ENCODE assay signal across 12 cellular contexts in genomic region chr1:226436855-226437491, GRCh38. TPM values are rescaled to one million over a fixed set of nuclear protein-coding genes. Genes with fewer than 3 reads are reported as not detected.
DNase-seq lines count a peak whose midpoint lies in the region; ATAC-seq and FAIRE-seq lines count a peak whose summit lies in the region.
"Had no signal": no experiment of that assay in that cellular context is flagged by ENCODE, and none has a peak within 500 bp of the region (broad histone marks: within the 10 kb centered on the region; RNA-seq: fewer than 3 reads in every experiment).

No MANE protein-coding gene starts in this region.

- no peaks in the 10 kb centered on the region for H3K27me3 ChIP-seq in Karpas-422 (ENCODE audit: low read length)
- H3K27me3 ChIP-seq: BE2C, breast epithelium had no signal

- no peak overlapping the region for H2AFZ ChIP-seq in Karpas-422 (ENCODE audit: low read length)

- H3K27ac ChIP-seq in Karpas-422 (ENCODE audit: low read length): peak overlapping the region; percentile 91
- H3K27ac ChIP-seq: breast epithelium, esophagus muscularis mucosa had no signal

- DNase-seq in DMS153 treated with DMSO at 0.1 percent for 48 hours (lab: John Stamatoyannopoulos, UW; ENCODE audit: unreplicated experiment): peak; percentile 80
- peak; percentile 97 for DNase-seq in Karpas-422
- peak; percentile 65 for DNase-seq in NCI-H524 treated with DMSO at 0.1 percent for 48 hours (lab: John Stamatoyannopoulos, UW)
- peak; percentile 86 for DNase-seq in germinal center (ENCODE audit: low spot score)
- no peak for DNase-seq in RCC 7860 (ENCODE audit: low spot score)
- DNase-seq in stimulated activated CD4-positive, alpha-beta T cell treated with anti-CD3 and anti-CD28 coated beads, Interleukin-1b, Interleukin-23, amount 100 ng/mL, for 48 hours: no peak
- DNase-seq: activated T-cell treated with anti-CD3 and anti-CD28 coated beads, Interleukin-2, amount 50 U/mL, for 1 hour; BE2C had no signal

- H3K9ac ChIP-seq in Karpas-422 (ENCODE audit: low read length): peak overlapping the region; percentile 65

- peak overlapping the region; percentile 37 for H3K4me3 ChIP-seq in Karpas-422 (ENCODE audit: low read length)
- H3K4me3 ChIP-seq: breast epithelium, esophagus muscularis mucosa had no signal

- ATAC-seq in GM18498 (IDR thresholded peaks at IDR 0.05; ENCODE audit: unreplicated experiment): no peak
- ATAC-seq in GM21825 (IDR thresholded peaks at IDR 0.05; ENCODE audit: unreplicated experiment): no peak

- H3K9me2 ChIP-seq in Karpas-422 (replicated peaks; ENCODE audit: insufficient read depth, low read length): no peaks in the 10 kb centered on the region

- peaks cover 61% of the 10 kb centered on the region for H3K4me1 ChIP-seq in Karpas-422 (ENCODE audit: low read length)
- H3K4me1 ChIP-seq: BE2C, breast epithelium had no signal

- H3K4me2 ChIP-seq in Karpas-422 (ENCODE audit: low read depth, low read length, poor library complexity, severe bottlenecking): peak overlapping the region; percentile 63

- H3K79me2 ChIP-seq in Karpas-422 (ENCODE audit: low read length): no peaks in the 10 kb centered on the region

- FAIRE-seq in RCC 7860 (lab: Jason Lieb, UNC): no peak

- no peaks in the 10 kb centered on the region; the same call in 1 of the 2 replicates for H3K9me3 ChIP-seq in Karpas-422 (ENCODE audit: low read length)
- H3K9me3 ChIP-seq: BE2C, breast epithelium, esophagus muscularis mucosa had no signal

- peaks cover 6% of the 10 kb centered on the region; the same call in 1 of the 2 replicates for H3K36me3 ChIP-seq in Karpas-422 (ENCODE audit: insufficient read depth, low read length)
- H3K36me3 ChIP-seq: BE2C, breast epithelium, esophagus muscularis mucosa had no signal

- no peaks in the 10 kb centered on the region for H4K20me1 ChIP-seq in Karpas-422 (ENCODE audit: insufficient read depth, low read depth, low read length)

RNA-seq across cellular contexts. Expression of gene PARP1, which starts 29.1 kb away (rescaled TPM):
- 298 and 586 TPM in 2 replicates for total RNA-seq in Karpas-422 (2014; rRNA removed; shearing (Covaris generic); ENCODE audit: low replicate concordance)

Comparison
In these comparisons a context has a peak if more than half of its experiments do, and no peak if none do; other contexts are left out.
1. DNase-seq: peak in DMS153 treated with DMSO at 0.1 percent for 48 hours (single experiment), Karpas-422 (single experiment), NCI-H524 treated with DMSO at 0.1 percent for 48 hours (single experiment) and germinal center (single experiment); none in RCC 7860 (single experiment) and stimulated activated CD4-positive, alpha-beta T cell treated with anti-CD3 and anti-CD28 coated beads, Interleukin-1b, Interleukin-23, amount 100 ng/mL, for 48 hours (single experiment).